8 cellular contexts compared by ENCODE assay signal in the genomic region with DNA sequence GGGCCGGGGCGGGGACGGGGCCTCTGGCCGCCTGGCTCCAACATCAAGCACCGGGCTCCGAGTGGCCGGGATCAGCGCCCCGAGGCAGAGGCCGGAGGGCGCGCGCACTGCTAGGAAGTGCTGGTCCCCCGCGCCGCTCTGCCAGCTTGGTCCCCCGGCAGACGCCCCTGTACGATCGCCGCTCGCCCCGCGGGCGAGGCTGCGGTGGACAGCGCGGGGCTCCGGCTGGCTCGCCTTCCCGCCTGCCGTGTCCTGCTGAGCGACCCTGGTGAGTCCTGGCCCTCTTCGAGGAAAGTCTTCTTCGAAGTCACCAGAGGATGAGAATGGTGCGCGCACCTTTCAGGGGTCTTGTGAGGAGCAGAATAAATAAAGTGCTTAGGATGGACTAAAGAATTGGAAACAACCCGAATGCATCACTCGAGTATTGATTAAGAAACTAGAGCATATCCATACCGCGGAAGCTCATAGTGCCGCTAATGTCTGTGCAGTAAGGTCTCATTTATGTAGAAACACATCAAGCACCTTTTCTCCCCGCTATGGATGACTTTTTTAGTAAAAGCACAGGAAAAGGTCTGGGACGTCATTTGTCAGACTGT. TPM values are rescaled to one million over a fixed set of nuclear protein-coding genes. Genes with fewer than 3 reads are reported as not detected.
A peak's percentile ranks its signal among the peaks of the same experiment; 100 is the strongest.
DNase-seq lines count a peak whose midpoint lies in the region; ATAC-seq, FAIRE-seq and TF ChIP-seq lines count a peak whose summit lies in the region.

No MANE protein-coding gene starts in this region.

- FAIRE-seq in D721Med (lab: Jason Lieb, UNC): no peak

- intact Hi-C loops in aorta (cut with DNase I): no loop called here

- in situ Hi-C loops in brain microvascular endothelial cell (cut with HindIII; ENCODE audit: low pct_ligation_motif_present, low sequenced_read_pairs): no loop called here

- H3K27me3 ChIP-seq in brain microvascular endothelial cell (replicated peaks) (no peaks in the 10 kb centered on the region), aorta (ENCODE audit: control insufficient read depth in 1 of 2, insufficient read depth in 2 of 2, low read length in 1 of 2) (no peaks in the 10 kb centered on the region)

- H3K9me3 ChIP-seq in mesodermal cell (ENCODE audit: control insufficient read depth, low read length) (no peaks in the 10 kb centered on the region), aorta (ENCODE audit: control insufficient read depth, low read length) (no peaks in the 10 kb centered on the region)

- 0 to 1% methylated on average over 36 to 39 of the region's 44 CpGs for WGBS in mesodermal cell (ENCODE audit: insufficient coverage in 2 of 2), 2 experiments
- 1% methylated on average over 38 to 44 of the region's 44 CpGs for WGBS in aorta, 2 donors

- H3K4me3 ChIP-seq in brain microvascular endothelial cell (ENCODE audit: low read depth, low read length) (peak overlapping the region; percentile 85), mesodermal cell (ENCODE audit: extremely low read depth, insufficient read depth, low read length, poor library complexity, severe bottlenecking) (peak overlapping the region; percentile 88), aorta (ENCODE audit: low read length in 2 of 2) (peak overlapping the region; percentile 59 to 72)

- TF ChIP-seq POLR2A in GM15510 (IDR thresholded peaks at IDR 0.05; ENCODE audit: borderline replicate concordance, extremely low read depth, insufficient read length): peak; percentile 53

- H3K4me1 ChIP-seq in mesodermal cell (ENCODE audit: control insufficient read depth, insufficient read depth, low read length, poor library complexity, severe bottlenecking): peaks cover 23% of the 10 kb centered on the region
- H3K4me1 ChIP-seq in aorta (ENCODE audit: control insufficient read depth in 1 of 2, insufficient read depth in 2 of 2, low read length in 2 of 2): no peaks in the 10 kb centered on the region

- H3K27ac ChIP-seq in brain microvascular endothelial cell (peak overlapping the region; percentile 57), mesodermal cell (ENCODE audit: low read depth, low read length, severe bottlenecking) (peak overlapping the region; percentile 67), aorta (ENCODE audit: low read depth in 1 of 2, low read length in 2 of 2) (peak overlapping the region in 1 of 2 donors; percentile 10)

- ATAC-seq in HG03558 (IDR thresholded peaks at IDR 0.05; ENCODE audit: extremely low read depth, unreplicated experiment): peak; percentile 12
- no peak for ATAC-seq in aorta (ENCODE audit: low FRiP score)

- DNase-seq in brain microvascular endothelial cell (no peak), aorta (no peak), NCI-H2171 treated with DMSO at 0.1 percent for 48 hours (lab: John Stamatoyannopoulos, UW) (no peak), D721Med (ENCODE audit: insufficient read length, low spot score) (no peak), SW480 (ENCODE audit: low spot score) (no peak)

- TF ChIP-seq CTCF in brain microvascular endothelial cell (IDR thresholded peaks at IDR 0.05; ENCODE audit: low read depth, low read length, missing control alignments): no peak
- TF ChIP-seq CTCF in D721Med (IDR thresholded peaks at IDR 0.05; ENCODE audit: insufficient read depth, missing control alignments): no peak

- peaks cover 16% of the 10 kb centered on the region for H3K36me3 ChIP-seq in brain microvascular endothelial cell (replicated peaks)
- H3K36me3 ChIP-seq in mesodermal cell (ENCODE audit: control insufficient read depth, insufficient read depth, low read length): peaks cover 52% of the 10 kb centered on the region
- H3K36me3 ChIP-seq in aorta (ENCODE audit: control insufficient read depth in 1 of 2, insufficient read depth in 2 of 2, low read length in 1 of 2): no peaks in the 10 kb centered on the region

RNA-seq across cellular contexts. Expression of gene ZNF213, which starts 0.4 kb away (rescaled TPM):
- polyA plus RNA-seq in mesodermal cell (2013, experiment 1 of 2): 10.0 TPM
- 8.3 TPM for polyA plus RNA-seq in mesodermal cell (2013, experiment 2 of 2)
- total RNA-seq in aorta: 1 to 10 TPM; 8.0 to 8.6 TPM
- 1 to 10 TPM; 2.3 to 5.6 TPM for polyA plus RNA-seq in aorta

RNA-seq across cellular contexts. Expression of gene ZNF205, which starts 22.8 kb away (rescaled TPM):
- polyA plus RNA-seq in mesodermal cell (2013, experiment 1 of 2): 15.9 TPM
- 14.3 TPM for polyA plus RNA-seq in mesodermal cell (2013, experiment 2 of 2)
- total RNA-seq in aorta: 10 to 100 TPM in 1 of 2 donors, 1 to 10 TPM in 1; 7.1 to 10.0 TPM
- polyA plus RNA-seq in aorta: 10 to 100 TPM in 1 of 2 donors, 1 to 10 TPM in 1; 8.9 to 36.6 TPM

RNA-seq across cellular contexts. Expression of gene ZSCAN10, which starts 36.1 kb away (rescaled TPM):
- 1.2 TPM for polyA plus RNA-seq in mesodermal cell (2013, experiment 1 of 2)
- polyA plus RNA-seq in mesodermal cell (2013, experiment 2 of 2): 0.66 TPM
- not detected for total RNA-seq in aorta
- not detected for polyA plus RNA-seq in aorta

RNA-seq across cellular contexts. Expression of gene OR1F1, which starts 52.8 kb away (rescaled TPM):
- polyA plus RNA-seq in mesodermal cell (2013, experiment 1 of 2): 0.33 TPM
- 0.35 TPM for polyA plus RNA-seq in mesodermal cell (2013, experiment 2 of 2)
- not detected for total RNA-seq in aorta
- not detected for polyA plus RNA-seq in aorta
